ENCODE assay signal across 8 cellular contexts in the genomic region with DNA sequence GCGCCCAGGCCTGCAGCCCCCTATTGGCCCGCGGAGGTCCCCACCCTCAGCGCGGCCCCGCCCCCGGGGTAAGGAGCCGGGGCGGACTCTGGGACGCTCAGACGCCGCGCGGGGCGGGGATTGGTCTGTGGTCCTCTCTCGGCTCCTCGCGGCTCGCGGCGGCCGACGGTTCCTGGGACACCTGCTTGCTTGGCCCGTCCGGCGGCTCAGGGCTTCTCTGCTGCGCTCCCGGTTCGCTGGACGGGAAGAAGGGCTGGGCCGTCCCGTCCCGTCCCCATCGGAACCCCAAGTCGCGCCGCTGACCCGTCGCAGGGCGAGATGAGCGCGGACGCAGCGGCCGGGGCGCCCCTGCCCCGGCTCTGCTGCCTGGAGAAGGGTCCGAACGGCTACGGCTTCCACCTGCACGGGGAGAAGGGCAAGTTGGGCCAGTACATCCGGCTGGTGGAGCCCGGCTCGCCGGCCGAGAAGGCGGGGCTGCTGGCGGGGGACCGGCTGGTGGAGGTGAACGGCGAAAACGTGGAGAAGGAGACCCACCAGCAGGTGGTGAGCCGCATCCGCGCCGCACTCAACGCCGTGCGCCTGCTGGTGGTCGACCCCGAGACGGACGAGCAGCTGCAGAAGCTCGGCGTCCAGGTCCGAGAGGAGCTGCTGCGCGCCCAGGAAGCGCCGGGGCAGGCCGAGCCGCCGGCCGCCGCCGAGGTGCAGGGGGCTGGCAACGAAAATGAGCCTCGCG. TPM values are rescaled to one million over a fixed set of nuclear protein-coding genes. Genes with fewer than 3 reads are reported as not detected.
A peak's percentile ranks its signal among the peaks of the same experiment; 100 is the strongest.
DNase-seq lines count a peak whose midpoint lies in the region; ATAC-seq and TF ChIP-seq lines count a peak whose summit lies in the region.

Gene NHERF1 (plus strand): TSS at position 100 of the 733 bp plus-strand sequence. CDS start 219 bp downstream, at position 319.

- H2BK5ac ChIP-seq in mesendoderm (ENCODE audit: low read length): peak within 1 kb of the TSS; percentile 72

- no peak within 1 kb of the TSS for H2BK15ac ChIP-seq in mesendoderm (replicated peaks; ENCODE audit: low read depth)

- H4K5ac ChIP-seq in mesendoderm (ENCODE audit: low read length): no peak within 1 kb of the TSS

- no peaks in the 10 kb centered on the region for H3K4me1 ChIP-seq in BE2C
- peaks cover 36% of the 10 kb centered on the region for H3K4me1 ChIP-seq in mesendoderm (ENCODE audit: control insufficient read depth, low read depth, low read length)

- peak within 1 kb of the TSS; percentile 96 for H3K56ac ChIP-seq in mesendoderm (ENCODE audit: low read length)

- H3K36me3 ChIP-seq in BE2C: no peaks in the 10 kb centered on the region
- H3K36me3 ChIP-seq in mesendoderm (ENCODE audit: control insufficient read depth, insufficient read depth, low read length): no peaks in the 10 kb centered on the region

- TF ChIP-seq CTCF in BE2C (IDR thresholded peaks at IDR 0.05; ENCODE audit: low read depth, low read length): peak; percentile 17

- DNase-seq in BE2C (peak; percentile 98), NCI-H748 (lab: John Stamatoyannopoulos, UW; ENCODE audit: unreplicated experiment) (peak; percentile 92), mesendoderm (peak; percentile 96)
- DNase-seq in activated CD8-positive, alpha-beta memory T cell treated with anti-CD3 and anti-CD28 coated beads for 1 hour (ENCODE audit: extremely low read depth in 1 of 2, low read depth in 1 of 2): peak; percentile 77 to 90
- peak; percentile 89 to 94 (median 90) for DNase-seq in effector memory CD8-positive, alpha-beta T cell
- peak; percentile 95 for DNase-seq in stimulated activated CD8-positive, alpha-beta memory T cell treated with anti-CD3 and anti-CD28 coated beads, Interleukin-12 subunit alpha, Interleukin-12 subunit beta, amount 100 ng/mL, for 4 hours (ENCODE audit: low read depth)

- H3K4me3 Mint-ChIP-seq in effector memory CD8-positive, alpha-beta T cell: peak within 1 kb of the TSS; percentile 98 to 99

- H3K79me1 ChIP-seq in mesendoderm (ENCODE audit: low read length): peaks cover 21% of the 10 kb centered on the region

- peaks cover 46% of the 10 kb centered on the region for H3K79me2 ChIP-seq in mesendoderm (ENCODE audit: control insufficient read depth, insufficient read depth, low read length)

- no CpG with 5 or more reads among the region's 89 CpGs for WGBS in mesendoderm (ENCODE audit: extremely low coverage, insufficient coverage, low lambda C conversion rate)

- peaks cover 61% of the 10 kb centered on the region for H3K36me3 Mint-ChIP-seq in effector memory CD8-positive, alpha-beta T cell (ENCODE audit: insufficient read depth)

- H3K4ac ChIP-seq in mesendoderm (ENCODE audit: low read depth, low read length): peak within 1 kb of the TSS; percentile 45

- H2AK5ac ChIP-seq in mesendoderm (ENCODE audit: low read length): no peak within 1 kb of the TSS

- peaks cover 56 to 66% of the 10 kb centered on the region in 2 donors for H3K4me1 Mint-ChIP-seq in effector memory CD8-positive, alpha-beta T cell (ENCODE audit: low read depth in 2 of 2)

- H3K18ac ChIP-seq in mesendoderm (ENCODE audit: low read length): peak within 1 kb of the TSS; percentile 86

- peak within 1 kb of the TSS; percentile 94 for H3K9ac ChIP-seq in mesendoderm (ENCODE audit: low read length)

- no peaks in the 10 kb centered on the region for H3K9me3 Mint-ChIP-seq in effector memory CD8-positive, alpha-beta T cell

- ATAC-seq in GM19035 (IDR thresholded peaks at IDR 0.05; ENCODE audit: unreplicated experiment) (peak; percentile 87), HG03354 (IDR thresholded peaks at IDR 0.05; ENCODE audit: poor library complexity, severe bottlenecking, unreplicated experiment) (peak; percentile 87)
- ATAC-seq in effector memory CD8-positive, alpha-beta T cell (replicated peaks): peak; percentile 82

- no peaks in the 10 kb centered on the region for H3K9me3 ChIP-seq in BE2C

- peak within 1 kb of the TSS; percentile 87 for H3K4me3 ChIP-seq in BE2C (ENCODE audit: low read depth, low read length)
- H3K4me3 ChIP-seq in mesendoderm (ENCODE audit: low read length): peak within 1 kb of the TSS; percentile 87

- H3K23ac ChIP-seq in mesendoderm (ENCODE audit: low read length): peak within 1 kb of the TSS; percentile 81

- H3K27me3 ChIP-seq in BE2C (no peaks in the 10 kb centered on the region), mesendoderm (ENCODE audit: insufficient read depth, low read length, poor library complexity) (no peaks in the 10 kb centered on the region)

- H4K8ac ChIP-seq in mesendoderm (ENCODE audit: low read depth, low read length): no peak within 1 kb of the TSS

- H3K27ac Mint-ChIP-seq in effector memory CD8-positive, alpha-beta T cell: peak within 1 kb of the TSS; percentile 92 to 93

- H3K27me3 Mint-ChIP-seq in effector memory CD8-positive, alpha-beta T cell: no peaks in the 10 kb centered on the region

- H2BK120ac ChIP-seq in mesendoderm (ENCODE audit: low read depth, low read length): peak within 1 kb of the TSS; percentile 75

- peak within 1 kb of the TSS; percentile 66 for H3K27ac ChIP-seq in mesendoderm (ENCODE audit: low read depth, low read length)

- H3K4me2 ChIP-seq in mesendoderm (ENCODE audit: low read length): peak within 1 kb of the TSS; percentile 95

RNA-seq across cellular contexts. Expression of gene NHERF1, which starts in this region (rescaled TPM):
- 74.2 TPM for polyA plus RNA-seq in BE2C (2012; ENCODE audit: insufficient read depth, insufficient read length, low read depth)
- 141 TPM for polyA plus RNA-seq in mesendoderm (2013, experiment 1 of 2)
- 147 TPM for polyA plus RNA-seq in mesendoderm (2013, experiment 2 of 2)

Comparison
In these comparisons a context has a peak if more than half of its experiments do, and no peak if none do; other contexts are left out.
1. Peak in every context shown above with its lines: DNase-seq, ATAC-seq, H3K4me3 ChIP-seq and H3K27ac ChIP-seq.